In genomic region chr7:44038961-44039558, GRCh38 we compare ENCODE assay signal across 1 cellular context.
TF ChIP-seq lines count a peak whose summit lies in the region.

No MANE protein-coding gene starts in this region.

TF ChIP-seq in GM12878, 131 proteins besides CTCF, POLR2A, EP300 and RAD21:
- TF ChIP-seq NBN (IDR thresholded peaks at IDR 0.05) = peak; percentile 48; the same call in 1 of the 2 replicates
- TF ChIP-seq NKRF (conservative IDR thresholded peaks at IDR 0.05) = peak; percentile 76; the same call in 1 of the 2 replicates
- TF ChIP-seq FOXK2 (IDR thresholded peaks at IDR 0.05) = peak; percentile 91
- 0 out of 2 replicates have a peak, but pooled peaks have one; percentile 38 for TF ChIP-seq MXI1 (IDR thresholded peaks at IDR 0.05; ENCODE audit: low read depth, low read length)
- TF ChIP-seq HDGF (IDR thresholded peaks at IDR 0.05) = peak; percentile 99
- TF ChIP-seq PKNOX1 (IDR thresholded peaks at IDR 0.05) = peak; percentile 73
